ENCODE assay signal across 8 cellular contexts in genomic region chr2:190979906-190980629, GRCh38. TPM values are rescaled to one million over a fixed set of nuclear protein-coding genes. Genes with fewer than 3 reads are reported as not detected.
DNase-seq lines count a peak whose midpoint lies in the region; ATAC-seq and TF ChIP-seq lines count a peak whose summit lies in the region.

No MANE protein-coding gene starts in this region.

- H2AK5ac ChIP-seq in neuronal stem cell (ENCODE audit: low read depth, low read length): no peak overlapping the region

- no peak overlapping the region for H3K27ac ChIP-seq in CD4-positive, alpha-beta memory T cell (ENCODE audit: low read depth, low read length)
- H3K27ac ChIP-seq in A673 (ENCODE audit: low read depth, low read length, poor library complexity, severe bottlenecking) (no peak overlapping the region), neuronal stem cell (replicated peaks; ENCODE audit: low read length) (no peak overlapping the region)

- H3K27me3 ChIP-seq in CD4-positive, alpha-beta memory T cell (ENCODE audit: insufficient read depth, low read length): no peaks in the 10 kb centered on the region
- H3K27me3 ChIP-seq in A673 (replicated peaks; ENCODE audit: insufficient read depth, low read depth, low read length, poor library complexity): no peaks in the 10 kb centered on the region
- no peaks in the 10 kb centered on the region for H3K27me3 ChIP-seq in neuronal stem cell (ENCODE audit: control insufficient read depth in 3 of 3, insufficient read depth in 3 of 3, low read depth in 1 of 3, low read length in 3 of 3)

- TF ChIP-seq CTCF in chondrocyte (IDR thresholded peaks at IDR 0.05): peak; percentile 40
- TF ChIP-seq CTCF in A673 (conservative IDR thresholded peaks at IDR 0.05; ENCODE audit: low read depth, low read length): no peak

- H3K27me3 Mint-ChIP-seq in CD4-positive, alpha-beta memory T cell: no peaks in the 10 kb centered on the region
- H3K27me3 Mint-ChIP-seq in chondrocyte (ENCODE audit: low read depth): no peaks in the 10 kb centered on the region
- H3K27me3 Mint-ChIP-seq in naive B cell: no peaks in the 10 kb centered on the region

- H3K9me3 ChIP-seq in CD4-positive, alpha-beta memory T cell (ENCODE audit: control insufficient read depth in 1 of 2, low read length in 2 of 2): no peaks in the 10 kb centered on the region
- H3K9me3 ChIP-seq in A673 (ENCODE audit: low read depth, low read length, poor library complexity, severe bottlenecking): no peaks in the 10 kb centered on the region
- peaks cover 0 to 8% of the 10 kb centered on the region in 2 donors for H3K9me3 ChIP-seq in neuronal stem cell (replicated peaks in 1 of 2; ENCODE audit: control insufficient read depth in 2 of 2, insufficient read depth in 1 of 2, low read depth in 1 of 2, low read length in 2 of 2)

- H2BK5ac ChIP-seq in neuronal stem cell (ENCODE audit: low read length): no peak overlapping the region

- H2BK15ac ChIP-seq in neuronal stem cell (ENCODE audit: low read length): no peak overlapping the region

- no peak overlapping the region for H4K8ac ChIP-seq in neuronal stem cell (ENCODE audit: low read depth, low read length)

- no peak overlapping the region for H2BK12ac ChIP-seq in neuronal stem cell (ENCODE audit: low read length)

- peaks cover 20 to 32% (median 23%) of the 10 kb centered on the region in 4 donors for H3K4me1 Mint-ChIP-seq in CD4-positive, alpha-beta memory T cell
- H3K4me1 Mint-ChIP-seq in chondrocyte (ENCODE audit: low read depth): peaks cover 29% of the 10 kb centered on the region
- peaks cover 21 to 29% (median 28%) of the 10 kb centered on the region in 3 donors for H3K4me1 Mint-ChIP-seq in naive B cell

- POLR2A ChIA-PET in CD4-positive, alpha-beta memory T cell (lab: Charles Lee; ENCODE audit: partially characterized antibody): interaction anchor here (0.8 kb wide), 1 partner anchor 32 kb away, joined by 3 read pairs; no protein-coding TSS in a partner anchor
- POLR2A ChIA-PET in A673 (lab: Charles Lee; ENCODE audit: low non-redundant PET): no interaction called here

- H3K4me3 ChIP-seq in CD4-positive, alpha-beta memory T cell (ENCODE audit: low read length in 2 of 2): no peak overlapping the region
- H3K4me3 ChIP-seq in A673 (ENCODE audit: low read depth, low read length, poor library complexity, severe bottlenecking) (no peak overlapping the region), neuronal stem cell (ENCODE audit: low read length in 2 of 2) (no peak overlapping the region)

- no peak overlapping the region for H2AFZ ChIP-seq in neuronal stem cell (ENCODE audit: low read length)

- H3K14ac ChIP-seq in neuronal stem cell (ENCODE audit: low read length): no peak overlapping the region

- no peak overlapping the region for H3K4ac ChIP-seq in neuronal stem cell (ENCODE audit: low read length)

- no peak overlapping the region for H3K18ac ChIP-seq in neuronal stem cell (ENCODE audit: low read length)

- no peak overlapping the region for H3K23ac ChIP-seq in neuronal stem cell (ENCODE audit: low read depth, low read length, poor library complexity)

- BruUV-seq in A673 (replicated peaks; lab: Mats Ljungman, UMichigan): no TSS peak

- peaks cover 0 to 4% (median 0%) of the 10 kb centered on the region in 8 donors for H3K9me3 Mint-ChIP-seq in CD4-positive, alpha-beta memory T cell
- no peaks in the 10 kb centered on the region for H3K9me3 Mint-ChIP-seq in chondrocyte (ENCODE audit: low read depth)
- H3K9me3 Mint-ChIP-seq in naive B cell: no peaks in the 10 kb centered on the region

- H3K4me1 ChIP-seq in CD4-positive, alpha-beta memory T cell (ENCODE audit: insufficient read depth, low read length): no peaks in the 10 kb centered on the region
- H3K4me1 ChIP-seq in A673 (ENCODE audit: insufficient read depth, low read length, poor library complexity, severe bottlenecking): no peaks in the 10 kb centered on the region
- no peaks in the 10 kb centered on the region for H3K4me1 ChIP-seq in neuronal stem cell (ENCODE audit: control insufficient read depth in 2 of 2, insufficient read depth in 1 of 2, low read depth in 1 of 2, low read length in 2 of 2)

- H3K36me3 ChIP-seq in CD4-positive, alpha-beta memory T cell (ENCODE audit: insufficient read depth, low read length): peaks cover 99% of the 10 kb centered on the region
- H3K36me3 ChIP-seq in A673 (ENCODE audit: insufficient read depth, low read length, poor library complexity, severe bottlenecking) (peaks cover 68% of the 10 kb centered on the region), neuronal stem cell (replicated peaks in 1 of 2; ENCODE audit: control insufficient read depth in 2 of 2, insufficient read depth in 2 of 2, low read length in 2 of 2) (peaks cover 24 to 100% of the 10 kb centered on the region in 2 donors)

- WGBS in neuronal stem cell (ENCODE audit: extremely low coverage in 2 of 2, insufficient read length in 2 of 2, insufficient replicate concordance in 1 of 2), 2 donors: no CpG with 5 or more reads among the region's 14 CpGs

- no peaks in the 10 kb centered on the region for H3K79me1 ChIP-seq in neuronal stem cell (ENCODE audit: low read depth, low read length)

- H4K91ac ChIP-seq in neuronal stem cell (ENCODE audit: low read depth, low read length, poor library complexity): no peak overlapping the region

- H3K9ac ChIP-seq in neuronal stem cell (ENCODE audit: low read depth, low read length, poor library complexity): no peak overlapping the region

- no peak for DNase-seq in CD4-positive, alpha-beta memory T cell
- DNase-seq in NCI-H2029 (lab: John Stamatoyannopoulos, UW): peak; percentile 91
- DNase-seq in chondrocyte (ENCODE audit: low spot score): no peak
- peak; percentile 11 for DNase-seq in naive B cell
- no peak for DNase-seq in 8988T
- no peak for DNase-seq in A673 (ENCODE audit: low spot score)
- no peak for DNase-seq in neuronal stem cell (ENCODE audit: low spot score)

- peaks cover 92 to 95% of the 10 kb centered on the region in 2 donors for H3K36me3 Mint-ChIP-seq in CD4-positive, alpha-beta memory T cell
- H3K36me3 Mint-ChIP-seq in chondrocyte (ENCODE audit: low read depth) (peaks cover 71% of the 10 kb centered on the region), naive B cell (peaks cover 49 to 63% of the 10 kb centered on the region in 2 donors)

- no peak overlapping the region for H3K4me2 ChIP-seq in neuronal stem cell (ENCODE audit: insufficient read depth, low read length, poor library complexity, severe bottlenecking)

- ATAC-seq in naive B cell (ENCODE audit: low read depth in 2 of 2) (peak; percentile 58 to 76), GM21528 (IDR thresholded peaks at IDR 0.05; ENCODE audit: low FRiP score, unreplicated experiment) (no peak)

- intact Hi-C loops in CD4-positive, alpha-beta memory T cell (cut with micrococcal nuclease): no loop called here
- intact Hi-C loops in A673 (cut with micrococcal nuclease; ENCODE audit: unreplicated experiment): no loop called here

- H2BK120ac ChIP-seq in neuronal stem cell (ENCODE audit: low read depth, low read length): no peak overlapping the region

- no peak overlapping the region for H3K4me3 Mint-ChIP-seq in CD4-positive, alpha-beta memory T cell
- H3K4me3 Mint-ChIP-seq in chondrocyte (ENCODE audit: unreplicated experiment) (peak overlapping the region; percentile 39), naive B cell (peak overlapping the region in 7 of 8 donors; percentile 43 to 87 (median 61))

- CTCF ChIA-PET in CD4-positive, alpha-beta memory T cell (lab: Charles Lee; ENCODE audit: partially characterized antibody): interaction anchor here (1.2 kb wide), 1 partner anchor 50 kb away, joined by 3 read pairs; no protein-coding TSS in a partner anchor
- CTCF ChIA-PET in A673 (lab: Charles Lee): no interaction called here

- peak overlapping the region; percentile 57 to 87 (median 74) for H3K27ac Mint-ChIP-seq in CD4-positive, alpha-beta memory T cell
- H3K27ac Mint-ChIP-seq in chondrocyte (ENCODE audit: unreplicated experiment): peak overlapping the region; percentile 89
- peak overlapping the region; percentile 84 to 98 (median 94) for H3K27ac Mint-ChIP-seq in naive B cell

RNA-seq across cellular contexts. Expression of gene STAT1, which starts 33.9 kb away (rescaled TPM):
- total RNA-seq in CD4-positive, alpha-beta memory T cell: 100 to 1,000 TPM; 130 TPM
- 100 to 1,000 TPM; 221 to 230 TPM for polyA plus RNA-seq in CD4-positive, alpha-beta memory T cell
- total RNA-seq in chondrocyte (71.5 to 143 TPM (median 140 TPM) in 3 replicates), A673 (2021) (69.5 and 76.5 TPM in 2 replicates)
- 100 to 1,000 TPM in 1 of 6 donors, 10 to 100 TPM in 5; 36.9 to 140 (median 54.8) TPM for polyA plus RNA-seq in naive B cell (ENCODE audit: low read depth in 6 of 6)
- polyA plus RNA-seq in neuronal stem cell (2013, experiment 1 of 2): 30.6 TPM
- polyA plus RNA-seq in neuronal stem cell (2013, experiment 2 of 2): 31.1 TPM

Comparison
In these comparisons a context has a peak if more than half of its experiments do, and no peak if none do; other contexts are left out.
1. DNase-seq: peak in NCI-H2029 (single experiment) and naive B cell (single experiment); none in CD4-positive, alpha-beta memory T cell (0 of 5), chondrocyte (single experiment), 8988T (single experiment), A673 (single experiment) and neuronal stem cell (single experiment).
2. H3K4me3 Mint-ChIP-seq: peak in chondrocyte (single experiment) and naive B cell (7 of 8); none in CD4-positive, alpha-beta memory T cell (0 of 8).
3. Peak in every context shown above with its lines, with median percentiles within 50 percentile points of each other: H3K27ac Mint-ChIP-seq.